In the genomic region with DNA sequence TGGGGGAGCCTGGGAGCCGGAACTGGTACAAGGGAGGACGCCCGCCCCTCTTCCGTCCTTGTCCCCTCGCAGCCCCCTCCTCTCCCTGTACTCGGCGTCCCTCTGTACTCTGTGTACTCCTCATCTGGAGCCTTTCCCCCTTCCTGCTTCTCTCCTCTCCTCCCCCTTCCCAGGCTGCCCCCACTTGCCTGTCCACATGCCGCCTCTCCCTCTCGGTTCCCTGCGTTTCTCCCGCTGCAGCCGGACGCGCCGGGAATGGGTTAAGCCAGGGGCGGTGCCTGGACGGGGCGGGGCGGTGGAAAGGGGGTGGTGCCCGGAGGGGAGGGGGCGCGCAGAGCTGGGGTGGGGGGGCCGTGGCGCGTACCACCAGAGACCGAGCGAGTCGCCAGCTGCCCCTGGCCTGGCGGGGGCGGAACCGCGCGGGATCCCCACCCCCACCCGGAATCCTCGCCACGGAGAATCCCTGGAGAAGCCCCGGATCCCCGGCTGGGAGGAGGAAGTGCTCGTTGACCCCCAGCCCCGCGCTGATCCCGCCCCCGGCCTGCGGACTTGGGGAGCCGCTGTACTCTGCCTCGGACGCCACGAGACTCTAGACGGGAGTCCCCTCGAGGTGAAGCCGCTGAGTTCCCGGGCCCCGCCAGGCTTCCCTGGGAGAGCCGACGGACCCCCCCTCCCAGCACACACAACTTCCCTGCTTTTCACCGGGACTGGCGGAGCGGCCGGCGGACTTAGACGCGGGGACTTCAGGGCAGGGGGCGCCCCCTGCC, we compare ENCODE assay signal across 8 cellular contexts. TPM values are rescaled to one million over a fixed set of nuclear protein-coding genes. Genes with fewer than 3 reads are reported as not detected.
DNase-seq lines count a peak whose midpoint lies in the region; ATAC-seq and TF ChIP-seq lines count a peak whose summit lies in the region.

No MANE protein-coding gene starts in this region.

- peaks cover 6% of the 10 kb centered on the region for H3K36me3 Mint-ChIP-seq in activated naive CD4-positive, alpha-beta T cell treated with anti-CD3 and anti-CD28 coated beads, Interleukin-2, amount 50 U/mL, for 24 hours

- no peak overlapping the region for H3K27ac Mint-ChIP-seq in activated naive CD4-positive, alpha-beta T cell treated with anti-CD3 and anti-CD28 coated beads, Interleukin-2, amount 50 U/mL, for 24 hours

- peak overlapping the region; percentile 77 to 93 (median 87) for H3K9ac ChIP-seq in subcutaneous abdominal adipose tissue (ENCODE audit: low read length in 5 of 5)

- TF ChIP-seq POLR2A in Peyer's patch (IDR thresholded peaks at IDR 0.05): peak; percentile 58 to 65
- no peak for TF ChIP-seq POLR2A in right lobe of liver (IDR thresholded peaks at IDR 0.05)

- H3K4me1 Mint-ChIP-seq in activated naive CD4-positive, alpha-beta T cell treated with anti-CD3 and anti-CD28 coated beads, Interleukin-2, amount 50 U/mL, for 24 hours: peaks cover 78% of the 10 kb centered on the region

- TF ChIP-seq CTCF in Peyer's patch (IDR thresholded peaks at IDR 0.05): no peak
- TF ChIP-seq CTCF in dorsolateral prefrontal cortex (IDR thresholded peaks at IDR 0.05 in 54 of 56, conservative IDR thresholded peaks at IDR 0.05 in 2 of 56; ENCODE audit: low read depth in 1 of 56, partially characterized antibody in 56 of 56): peak in 1 of 56 donors; percentile 9
- no peak for TF ChIP-seq CTCF in right lobe of liver (IDR thresholded peaks at IDR 0.05)

- DNase-seq in activated naive CD4-positive, alpha-beta T cell treated with anti-CD3 and anti-CD28 coated beads, Interleukin-2, amount 50 U/mL, for 16 hours: no peak
- peak; percentile 64 to 92 (median 88) for DNase-seq in Peyer's patch
- DNase-seq in dorsolateral prefrontal cortex: peak in 6 of 10 donors; percentile 58 to 81 (median 70)
- peak; percentile 93 for DNase-seq in right lobe of liver
- no peak for DNase-seq in DMS153 (lab: John Stamatoyannopoulos, UW)

- H3K27ac ChIP-seq in Peyer's patch (peak overlapping the region; percentile 84 to 96 (median 94)), dorsolateral prefrontal cortex (peak overlapping the region in 58 of 59 donors; percentile 23 to 92 (median 83)), right lobe of liver (peak overlapping the region; percentile 83 to 97 (median 92)), subcutaneous abdominal adipose tissue (ENCODE audit: low read depth, low read length) (peak overlapping the region; percentile 87)

- peak; percentile 59 to 73 (median 66) for ATAC-seq in right lobe of liver
- no peak for ATAC-seq in GM21390 (IDR thresholded peaks at IDR 0.05; ENCODE audit: unreplicated experiment)

- no peaks in the 10 kb centered on the region for H3K27me3 Mint-ChIP-seq in activated naive CD4-positive, alpha-beta T cell treated with anti-CD3 and anti-CD28 coated beads, Interleukin-2, amount 50 U/mL, for 24 hours

- H3K36me3 ChIP-seq in Peyer's patch (no peaks in the 10 kb centered on the region), right lobe of liver (no peaks in the 10 kb centered on the region), subcutaneous abdominal adipose tissue (ENCODE audit: control insufficient read depth in 5 of 5, insufficient read depth in 5 of 5, low read length in 5 of 5) (peaks cover 0 to 9% (median 2%) of the 10 kb centered on the region in 5 donors)

- intact Hi-C loops in dorsolateral prefrontal cortex (cut with DNase I) (no loop called here), right lobe of liver (cut with DNase I) (no loop called here)

- H3K4me3 ChIP-seq in Peyer's patch: peak overlapping the region; percentile 52 to 90 (median 72)
- H3K4me3 ChIP-seq in dorsolateral prefrontal cortex: peak overlapping the region; percentile 46 to 85 (median 72)
- H3K4me3 ChIP-seq in right lobe of liver: peak overlapping the region; percentile 85 to 95 (median 92)
- H3K4me3 ChIP-seq in subcutaneous abdominal adipose tissue (ENCODE audit: low read depth in 1 of 5, low read length in 5 of 5): peak overlapping the region; percentile 84 to 91 (median 87)

- 1% methylated on average over 15 of the region's 63 CpGs for WGBS in right lobe of liver (ENCODE audit: insufficient coverage, low coverage, low lambda C conversion rate, missing lambda C conversion rate)

- H3K4me1 ChIP-seq in Peyer's patch: peaks cover 3 to 61% (median 30%) of the 10 kb centered on the region in 4 donors
- peaks cover 0 to 53% (median 20%) of the 10 kb centered on the region in 4 donors for H3K4me1 ChIP-seq in right lobe of liver
- peaks cover 12 to 88% (median 75%) of the 10 kb centered on the region in 5 donors for H3K4me1 ChIP-seq in subcutaneous abdominal adipose tissue (ENCODE audit: control insufficient read depth in 5 of 5, insufficient read depth in 5 of 5, low read length in 5 of 5)

- no peaks in the 10 kb centered on the region for H3K27me3 ChIP-seq in Peyer's patch
- H3K27me3 ChIP-seq in dorsolateral prefrontal cortex: no peaks in the 10 kb centered on the region
- H3K27me3 ChIP-seq in right lobe of liver: no peaks in the 10 kb centered on the region
- no peaks in the 10 kb centered on the region for H3K27me3 ChIP-seq in subcutaneous abdominal adipose tissue (ENCODE audit: control insufficient read depth in 5 of 5, insufficient read depth in 4 of 5, low read length in 5 of 5)

- no peaks in the 10 kb centered on the region for H3K9me3 ChIP-seq in Peyer's patch
- H3K9me3 ChIP-seq in right lobe of liver: no peaks in the 10 kb centered on the region
- no peaks in the 10 kb centered on the region for H3K9me3 ChIP-seq in subcutaneous abdominal adipose tissue (ENCODE audit: control insufficient read depth in 5 of 5, low read length in 5 of 5)

- H3K4me3 Mint-ChIP-seq in activated naive CD4-positive, alpha-beta T cell treated with anti-CD3 and anti-CD28 coated beads, Interleukin-2, amount 50 U/mL, for 24 hours: peak overlapping the region; percentile 80

- no peaks in the 10 kb centered on the region for H3K9me3 Mint-ChIP-seq in activated naive CD4-positive, alpha-beta T cell treated with anti-CD3 and anti-CD28 coated beads, Interleukin-2, amount 50 U/mL, for 24 hours

RNA-seq across cellular contexts. Expression of a gene that starts 22.5 kb away (rescaled TPM):
- 1 to 10 TPM in 1 of 4 donors, not detected in 3; 1.6 TPM for total RNA-seq in Peyer's patch
- total RNA-seq in dorsolateral prefrontal cortex: 1 to 10 TPM in 4 of 120 experiments, under 1 TPM in 18, not detected in 98; 0.48 to 1.7 (median 0.75) TPM
- under 1 TPM in 5 of 6 experiments, not detected in 1; 0.22 to 0.78 (median 0.37) TPM for total RNA-seq in right lobe of liver

RNA-seq across cellular contexts. Expression of a gene that starts 33.0 kb away (rescaled TPM):
- total RNA-seq in Peyer's patch (10 to 100 TPM; 46.2 to 93.3 (median 72.1) TPM), dorsolateral prefrontal cortex (10 to 100 TPM; 10.4 to 38.8 (median 22.5) TPM), right lobe of liver (10 to 100 TPM; 17.7 to 41.9 (median 22.9) TPM)

RNA-seq across cellular contexts. Expression of a gene that starts 54.3 kb away (rescaled TPM):
- total RNA-seq in Peyer's patch (10 to 100 TPM in 1 of 4 donors, 1 to 10 TPM in 3; 2.5 to 21.5 (median 3.4) TPM), dorsolateral prefrontal cortex (10 to 100 TPM in 12 of 120 experiments, 1 to 10 TPM in 108; 1.0 to 12.6 (median 6.7) TPM), right lobe of liver (1 to 10 TPM in 5 of 6 experiments, under 1 TPM in 1; 0.42 to 9.1 (median 3.1) TPM)

Comparison
In these comparisons a context has a peak if more than half of its experiments do, and no peak if none do; other contexts are left out.
1. DNase-seq: peak in Peyer's patch (3 of 3), dorsolateral prefrontal cortex (6 of 10) and right lobe of liver (3 of 3); none in activated naive CD4-positive, alpha-beta T cell treated with anti-CD3 and anti-CD28 coated beads, Interleukin-2, amount 50 U/mL, for 16 hours (single experiment) and DMS153 (single experiment).
2. Peak in every context shown above with its lines, with median percentiles within 50 percentile points of each other: H3K27ac ChIP-seq and H3K4me3 ChIP-seq.